Comparison of ENCODE assay signal across 15 cellular contexts in genomic region chr9:75830303-75830702, GRCh38.
DNase-seq lines count a peak whose midpoint lies in the region; ATAC-seq and TF ChIP-seq lines count a peak whose summit lies in the region.
"Had no signal": no experiment of that assay in that cellular context is flagged by ENCODE, and none has a peak within 500 bp of the region (broad histone marks: within the 10 kb centered on the region; RNA-seq: fewer than 3 reads in every experiment).

No MANE protein-coding gene starts in this region.

- H3K79me2 ChIP-seq in mammary epithelial cell (ENCODE audit: insufficient read depth, low read length): no peaks in the 10 kb centered on the region

- H3K9me3 ChIP-seq in mammary epithelial cell (replicated peaks; ENCODE audit: insufficient read depth, low read length): no peaks in the 10 kb centered on the region
- H3K9me3 ChIP-seq: A549 had no signal

- no peak overlapping the region for H3K4me3 ChIP-seq in mammary epithelial cell (replicated peaks in 1 of 3; ENCODE audit: insufficient read depth in 1 of 3, low read depth in 2 of 3, low read length in 3 of 3)
- H3K4me3 ChIP-seq: A549, GM23338 had no signal

- no peaks in the 10 kb centered on the region for H3K4me1 ChIP-seq in mammary epithelial cell (ENCODE audit: insufficient read depth, low read length)
- H3K4me1 ChIP-seq: A549 had no signal

- no peaks in the 10 kb centered on the region for H3K27me3 ChIP-seq in mammary epithelial cell (ENCODE audit: insufficient read depth, low read length)

- no peaks in the 10 kb centered on the region for H3K36me3 ChIP-seq in mammary epithelial cell (ENCODE audit: insufficient read depth, low read length)

- H3K9ac ChIP-seq in mammary epithelial cell (ENCODE audit: insufficient read depth, low read length): no peak overlapping the region

- H2AFZ ChIP-seq in mammary epithelial cell (ENCODE audit: low read depth, low read length): no peak overlapping the region
- H2AFZ ChIP-seq: GM23338 had no signal

- dilution Hi-C loops in mammary epithelial cell (cut with HindIII; ENCODE audit: low sequenced_read_pairs): no loop called here

- H4K20me1 ChIP-seq in mammary epithelial cell (ENCODE audit: insufficient read depth, low read length): no peaks in the 10 kb centered on the region

- TF ChIP-seq CTCF in GM13977 (IDR thresholded peaks at IDR 0.05; ENCODE audit: extremely low read depth, insufficient read depth, missing control alignments): no peak
- TF ChIP-seq CTCF in mammary epithelial cell (conservative IDR thresholded peaks at IDR 0.05 in 1 of 2, IDR thresholded peaks at IDR 0.05 in 1 of 2; ENCODE audit: extremely low read depth in 1 of 2, insufficient read depth in 1 of 2, low read depth in 1 of 2, low read length in 2 of 2): no peak

- DNase-seq in GM13977 (ENCODE audit: low spot score) (peak; percentile 25), mammary epithelial cell (peak; percentile 13), epidermal melanocyte (ENCODE audit: insufficient read length, low spot score) (no peak), NCI-H1092 treated with DMSO at 0.1 percent for 48 hours (lab: John Stamatoyannopoulos, UW) (no peak)
- DNase-seq: CD8-positive, alpha-beta T cell; COR-L47; DMS153; DMS79 treated with DMSO at 0.1 percent for 48 hours; EL; H7 had no signal

- CTCF ChIA-PET in mammary epithelial cell (lab: Charles Lee; ENCODE audit: low non-redundant PET): no interaction called here

- no peak overlapping the region for H3K27ac ChIP-seq in mammary epithelial cell (ENCODE audit: insufficient read depth, low read depth, low read length)
- H3K27ac ChIP-seq: A549 had no signal

- in situ Hi-C loops in GM13977 (cut with MboI; ENCODE audit: low pct_unique_long_range_greater_than_20kb, low sequenced_read_pairs, unreplicated experiment): no loop called here
- in situ Hi-C loops in mammary epithelial cell (cut with MboI; ENCODE audit: low sequenced_read_pairs in 2 of 2): no loop called here

- ATAC-seq in GM18907 (IDR thresholded peaks at IDR 0.05; ENCODE audit: unreplicated experiment): peak; percentile 62
- ATAC-seq in HG03442 (IDR thresholded peaks at IDR 0.05; ENCODE audit: unreplicated experiment): peak; percentile 52
- no peak for ATAC-seq in GM18870 (IDR thresholded peaks at IDR 0.05; ENCODE audit: unreplicated experiment)
- ATAC-seq: A549; CD8-positive, alpha-beta T cell; GM23338 had no signal

- H3K4me2 ChIP-seq in mammary epithelial cell (ENCODE audit: insufficient read depth, low read depth, low read length): no peak overlapping the region
- H3K4me2 ChIP-seq: A549, GM23338 had no signal

- intact Hi-C loops in mammary epithelial cell (cut with micrococcal nuclease): no loop called here

- BruUV-seq in mammary epithelial cell (replicated peaks; lab: Mats Ljungman, UMichigan): no TSS peak

Comparison
In these comparisons a context has a peak if more than half of its experiments do, and no peak if none do; other contexts are left out.
1. DNase-seq: peak in GM13977 (single experiment) and mammary epithelial cell (single experiment); none in epidermal melanocyte (single experiment) and NCI-H1092 treated with DMSO at 0.1 percent for 48 hours (single experiment).